In genomic region chrX:137926090-137926489, GRCh38 we compare ENCODE assay signal across 10 cellular contexts.
DNase-seq lines count a peak whose midpoint lies in the region; TF ChIP-seq lines count a peak whose summit lies in the region.
"Had no signal": no experiment of that assay in that cellular context is flagged by ENCODE, and none has a peak within 500 bp of the region (broad histone marks: within the 10 kb centered on the region; RNA-seq: fewer than 3 reads in every experiment).

No MANE protein-coding gene starts in this region.

- TF ChIP-seq CTCF in GM12873 (IDR thresholded peaks at IDR 0.05; ENCODE audit: insufficient read depth, low read depth, low read length, missing control alignments), result peak; percentile 33
- TF ChIP-seq CTCF in WERI-Rb-1 (IDR thresholded peaks at IDR 0.05; ENCODE audit: low read depth, low read length), result 0 out of 2 replicates have a peak, but pooled peaks have one; percentile 12

- H3K27me3 Mint-ChIP-seq in T-helper 2 cell treated with Interferon-gamma antibody and Interleukin-4, amounts not matched to agents 5 μg/mL and 100 μg/mL, for 36 hours (ENCODE audit: low read depth), result no peaks in the 10 kb centered on the region

- H3K4me3 Mint-ChIP-seq in T-helper 2 cell treated with Interferon-gamma antibody and Interleukin-4, amounts not matched to agents 5 μg/mL and 100 μg/mL, for 36 hours, result no peak overlapping the region

- no peaks in the 10 kb centered on the region for H3K36me3 Mint-ChIP-seq in T-helper 2 cell treated with Interferon-gamma antibody and Interleukin-4, amounts not matched to agents 5 μg/mL and 100 μg/mL, for 36 hours (ENCODE audit: low read depth)

- no peak overlapping the region for H3K27ac ChIP-seq in WERI-Rb-1
- H3K27ac ChIP-seq in caudate nucleus (ENCODE audit: low read depth, low read length), result no peak overlapping the region
- H3K27ac ChIP-seq: esophagus squamous epithelium had no signal

- no peaks in the 10 kb centered on the region for H3K36me3 ChIP-seq in WERI-Rb-1
- H3K36me3 ChIP-seq: esophagus squamous epithelium had no signal

- no peaks in the 10 kb centered on the region for H3K9me3 ChIP-seq in WERI-Rb-1 (ENCODE audit: severe bottlenecking)
- H3K9me3 ChIP-seq: esophagus squamous epithelium had no signal

- H3K4me1 Mint-ChIP-seq in T-helper 2 cell treated with Interferon-gamma antibody and Interleukin-4, amounts not matched to agents 5 μg/mL and 100 μg/mL, for 36 hours (ENCODE audit: low read depth), result no peaks in the 10 kb centered on the region

- no peak overlapping the region for H3K27ac Mint-ChIP-seq in T-helper 2 cell treated with Interferon-gamma antibody and Interleukin-4, amounts not matched to agents 5 μg/mL and 100 μg/mL, for 36 hours

- H3K9me3 Mint-ChIP-seq in T-helper 2 cell treated with Interferon-gamma antibody and Interleukin-4, amounts not matched to agents 5 μg/mL and 100 μg/mL, for 36 hours, result no peaks in the 10 kb centered on the region

- DNase-seq in NCI-H1092 treated with DMSO at 0.1 percent for 48 hours (lab: John Stamatoyannopoulos, UW) (peak; percentile 30), WERI-Rb-1 (no peak), midbrain (lab: John Stamatoyannopoulos, UW) (peak; percentile 2), NCI-H345 treated with DMSO at 0.1 percent for 48 hours (lab: John Stamatoyannopoulos, UW; ENCODE audit: unreplicated experiment) (no peak), caudate nucleus (lab: John Stamatoyannopoulos, UW) (no peak), 8988T (no peak)
- DNase-seq in T-helper 2 cell treated with Interferon-gamma antibody and Interleukin-4, amounts not matched to agents 5 μg/mL and 100 μg/mL, for 36 hours (ENCODE audit: low spot score), result no peak
- DNase-seq: activated CD4-positive, alpha-beta T cell treated with anti-CD3 and anti-CD28 coated beads for 48 hours; esophagus squamous epithelium had no signal

- H3K27me3 ChIP-seq in WERI-Rb-1 (ENCODE audit: insufficient read depth, low read depth, severe bottlenecking), result peaks cover 33% of the 10 kb centered on the region
- H3K27me3 ChIP-seq: esophagus squamous epithelium had no signal

- H3K4me3 ChIP-seq in WERI-Rb-1 (ENCODE audit: low read depth, low read length), result no peak overlapping the region
- H3K4me3 ChIP-seq: esophagus squamous epithelium had no signal

Comparison
In these comparisons a context has a peak if more than half of its experiments do, and no peak if none do; other contexts are left out.
1. DNase-seq: peak in NCI-H1092 treated with DMSO at 0.1 percent for 48 hours (single experiment) and midbrain (single experiment); none in WERI-Rb-1 (single experiment), NCI-H345 treated with DMSO at 0.1 percent for 48 hours (single experiment), caudate nucleus (0 of 61), T-helper 2 cell treated with Interferon-gamma antibody and Interleukin-4, amounts not matched to agents 5 μg/mL and 100 μg/mL, for 36 hours (single experiment) and 8988T (single experiment).